Comparison of ENCODE assay signal across 15 cellular contexts in the genomic region with DNA sequence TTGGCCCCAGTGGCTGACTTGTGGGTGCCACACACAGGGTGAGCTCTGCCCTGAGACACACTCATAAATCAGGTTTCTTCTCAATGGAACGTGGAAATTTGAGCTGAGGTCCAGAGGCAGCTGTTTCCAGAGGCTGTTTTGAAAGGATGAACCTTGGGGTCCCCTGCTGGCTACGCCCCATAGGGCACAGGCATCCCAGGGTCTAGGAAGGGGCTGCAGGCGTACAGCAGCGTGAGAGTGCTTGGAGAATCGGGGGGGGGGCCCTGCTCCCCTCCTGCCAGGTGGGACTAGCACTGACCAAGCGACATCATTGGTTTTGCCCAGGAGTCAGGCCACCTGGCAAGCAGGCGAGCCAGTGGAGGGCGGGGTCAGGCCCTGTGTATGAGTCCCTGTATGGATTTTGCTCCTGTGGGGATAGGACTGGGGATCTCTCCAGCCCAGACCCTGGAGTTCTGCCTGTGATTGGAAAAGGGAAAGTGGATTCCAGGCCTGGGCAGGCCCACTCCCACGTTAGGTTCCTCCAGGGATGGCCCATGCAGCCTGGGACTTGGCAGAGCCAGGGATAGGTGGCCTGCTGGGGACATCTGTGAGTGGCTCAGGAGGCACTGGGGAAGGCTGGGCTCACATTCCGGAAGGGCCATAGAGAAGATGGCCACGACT.
A peak's percentile ranks its signal among the peaks of the same experiment; 100 is the strongest.
DNase-seq lines count a peak whose midpoint lies in the region; ATAC-seq and TF ChIP-seq lines count a peak whose summit lies in the region.
"Had no signal": no experiment of that assay in that cellular context is flagged by ENCODE, and none has a peak within 500 bp of the region (broad histone marks: within the 10 kb centered on the region; RNA-seq: fewer than 3 reads in every experiment).

No MANE protein-coding gene starts in this region.

- H3K27ac Mint-ChIP-seq in nephron progenitor cell, result no peak overlapping the region

- H3K27me3 ChIP-seq in left ventricle myocardium inferior (ENCODE audit: low read depth) (peaks cover 11% of the 10 kb centered on the region), upper lobe of left lung (no peaks in the 10 kb centered on the region), esophagus squamous epithelium (peaks cover 0 to 4% (median 0%) of the 10 kb centered on the region in 4 donors)
- H3K27me3 ChIP-seq: BLaER1 treated with 17β-estradiol and CSF1 and Interleukin-3, amounts not matched to agents 10 nM and 100 nM; SJSA1 had no signal

- peak overlapping the region; percentile 93 for H3K27ac ChIP-seq in left ventricle myocardium inferior (replicated peaks)
- H3K27ac ChIP-seq in RWPE1, result peak overlapping the region; percentile 12; the same call in 1 of the 2 replicates
- peak overlapping the region in 3 of 4 donors; percentile 11 to 86 (median 82) for H3K27ac ChIP-seq in upper lobe of left lung
- peak overlapping the region in 2 of 4 donors; percentile 68 to 83 for H3K27ac ChIP-seq in esophagus squamous epithelium
- H3K27ac ChIP-seq: A549; BLaER1 treated with 17β-estradiol and CSF1 and Interleukin-3, amounts not matched to agents 10 nM and 100 nM; SJSA1 had no signal

- peaks cover 4% of the 10 kb centered on the region for H3K9me3 Mint-ChIP-seq in nephron progenitor cell

- H3K9me3 ChIP-seq in left ventricle myocardium inferior (replicated peaks) (no peaks in the 10 kb centered on the region), upper lobe of left lung (no peaks in the 10 kb centered on the region), esophagus squamous epithelium (no peaks in the 10 kb centered on the region)
- H3K9me3 ChIP-seq: A549, SJSA1 had no signal

- CTCF ChIA-PET in RWPE1 (lab: Yijun Ruan, JAX), result interaction anchor here (1.2 kb wide), 1 partner anchor 261 kb away, joined by 3 read pairs; no protein-coding TSS in a partner anchor

- no peaks in the 10 kb centered on the region for H3K36me3 Mint-ChIP-seq in nephron progenitor cell (ENCODE audit: low read depth)

- no peaks in the 10 kb centered on the region for H3K36me3 ChIP-seq in left ventricle myocardium inferior
- no peaks in the 10 kb centered on the region for H3K36me3 ChIP-seq in upper lobe of left lung
- no peaks in the 10 kb centered on the region for H3K36me3 ChIP-seq in esophagus squamous epithelium
- H3K36me3 ChIP-seq: BLaER1 treated with 17β-estradiol and CSF1 and Interleukin-3, amounts not matched to agents 10 nM and 100 nM; SJSA1 had no signal

- WGBS in upper lobe of left lung, 2 donors, result 78 to 91% methylated on average over 6 to 11 of the region's 11 CpGs
- 69 to 87% methylated on average over 2 to 7 of the region's 11 CpGs for WGBS in esophagus squamous epithelium, 2 donors

- POLR2A ChIA-PET in RWPE1 (lab: Yijun Ruan, JAX; ENCODE audit: low non-redundant PET), result no interaction called here

- peaks cover 74% of the 10 kb centered on the region for H3K4me1 ChIP-seq in left ventricle myocardium inferior
- peaks cover 32 to 44% (median 38%) of the 10 kb centered on the region in 4 donors for H3K4me1 ChIP-seq in upper lobe of left lung
- peaks cover 10 to 39% (median 21%) of the 10 kb centered on the region in 3 donors for H3K4me1 ChIP-seq in esophagus squamous epithelium

- no peak overlapping the region for H3K4me3 Mint-ChIP-seq in nephron progenitor cell

- intact Hi-C loops in left ventricle myocardium inferior (cut with micrococcal nuclease), result no loop called here
- intact Hi-C loops in Right ventricle myocardium inferior (cut with DNase I), result no loop called here
- intact Hi-C loops in esophagus squamous epithelium (cut with DNase I), result no loop called here

- H3K4me3 ChIP-seq in left ventricle myocardium inferior, result no peak overlapping the region
- no peak overlapping the region for H3K4me3 ChIP-seq in upper lobe of left lung
- H3K4me3 ChIP-seq in esophagus squamous epithelium, result no peak overlapping the region
- H3K4me3 ChIP-seq: A549; BLaER1 treated with 17β-estradiol and CSF1 and Interleukin-3, amounts not matched to agents 10 nM and 100 nM; SJSA1 had no signal

- H3K4me1 Mint-ChIP-seq in nephron progenitor cell, result peaks cover 62% of the 10 kb centered on the region

- TF ChIP-seq EP300 in upper lobe of left lung (IDR thresholded peaks at IDR 0.05), result no peak

- ATAC-seq in Right ventricle myocardium inferior, result no peak
- ATAC-seq in upper lobe of left lung (ENCODE audit: low FRiP score in 2 of 2), result no peak
- ATAC-seq in HG03280 (IDR thresholded peaks at IDR 0.05; ENCODE audit: unreplicated experiment), result no peak
- ATAC-seq: A549 had no signal

- TF ChIP-seq CTCF in left ventricle myocardium inferior (IDR thresholded peaks at IDR 0.05; ENCODE audit: borderline replicate concordance), result no peak
- TF ChIP-seq CTCF in RWPE1 (conservative IDR thresholded peaks at IDR 0.05; ENCODE audit: low read depth), result no peak
- no peak for TF ChIP-seq CTCF in nephron progenitor cell (IDR thresholded peaks at IDR 0.05)
- TF ChIP-seq CTCF in upper lobe of left lung (IDR thresholded peaks at IDR 0.05), result no peak
- no peak for TF ChIP-seq CTCF in esophagus squamous epithelium (IDR thresholded peaks at IDR 0.05)

- H3K27me3 Mint-ChIP-seq in nephron progenitor cell (ENCODE audit: low read depth, poor library complexity), result peaks cover 13% of the 10 kb centered on the region

- TF ChIP-seq POLR2A in upper lobe of left lung (IDR thresholded peaks at IDR 0.05), result no peak
- no peak for TF ChIP-seq POLR2A in esophagus squamous epithelium (IDR thresholded peaks at IDR 0.05)

- no peak for DNase-seq in left ventricle myocardium inferior
- DNase-seq in Right ventricle myocardium inferior (ENCODE audit: missing footprints), result no peak
- no peak for DNase-seq in RWPE1 (ENCODE audit: low spot score)
- peak; percentile 38 for DNase-seq in nephron progenitor cell
- DNase-seq in upper lobe of left lung, result no peak
- no peak for DNase-seq in SW 1271 (lab: John Stamatoyannopoulos, UW)
- no peak for DNase-seq in esophagus squamous epithelium (lab: John Stamatoyannopoulos, UW)
- DNase-seq: GDM1, NCI-H2029 treated with DMSO at 0.1 percent for 48 hours, NCI-H2171 treated with DMSO at 0.1 percent for 48 hours, NCI-H748 treated with DMSO at 0.1 percent for 48 hours had no signal
